Comparison of ENCODE assay signal across 8 cellular contexts in genomic region chr3:15064835-15065549, GRCh38. TPM values are rescaled to one million over a fixed set of nuclear protein-coding genes. Genes with fewer than 3 reads are reported as not detected.
DNase-seq lines count a peak whose midpoint lies in the region; ATAC-seq lines count a peak whose summit lies in the region.

Gene MRPS25 (minus strand): TSS chr3:15065315. CDS start chr3:15065194, 121 bp downstream.

- CTCF ChIA-PET in activated CD4-positive, alpha-beta T cell treated with anti-CD3 and anti-CD28 coated beads, Interleukin-2, amount 10 ng/mL, durations not matched to agents 7 days and 5 days (lab: Charles Lee), result interaction anchor here (0.8 to 1.5 kb wide), 6 partner anchors 9 to 79 kb away, joined by 3 to 4 read pairs (median 3); no protein-coding TSS in a partner anchor

- POLR2A ChIA-PET in activated CD4-positive, alpha-beta T cell treated with anti-CD3 and anti-CD28 coated beads, Interleukin-2, amount 10 ng/mL, durations not matched to agents 7 days and 5 days (lab: Charles Lee), result interaction anchor here (0.7 kb wide), 1 partner anchor 118 kb away, joined by 3 read pairs; the partner anchor contains the start of gene NR2C2

- H3K4me3 ChIP-seq in BLaER1 treated with 17β-estradiol and CSF1 and Interleukin-3, amounts not matched to agents 10 nM and 100 nM, result peak within 1 kb of the TSS; percentile 84 to 99 (median 92)

- peak within 1 kb of the TSS; percentile 93 for H3K4me3 Mint-ChIP-seq in activated CD4-positive, alpha-beta T cell treated with anti-CD3 and anti-CD28 coated beads, Interleukin-2, amount 10 ng/mL, durations not matched to agents 7 days and 5 days

- DNase-seq in NCI-H526 treated with DMSO at 0.1 percent for 48 hours (lab: John Stamatoyannopoulos, UW) (peak; percentile 73), dedifferentiated amniotic fluid mesenchymal stem cell (ENCODE audit: extremely low spot score) (peak; percentile 94), left lobe of liver (ENCODE audit: low spot score) (peak; percentile 93)
- DNase-seq in activated CD4-positive, alpha-beta T cell treated with anti-CD3 and anti-CD28 coated beads, Interleukin-2, amount 10 ng/mL, durations not matched to agents 7 days and 5 days, result peak; percentile 93
- DNase-seq in stimulated activated CD4-positive, alpha-beta T cell treated with anti-CD3 and anti-CD28 coated beads, Interleukin-2, amount 100 ng/mL, for 24 hours, result peak; percentile 88 to 91

- H3K27me3 ChIP-seq in BLaER1 treated with 17β-estradiol and CSF1 and Interleukin-3, amounts not matched to agents 10 nM and 100 nM, result no peaks in the 10 kb centered on the region

- H3K27me3 Mint-ChIP-seq in activated CD4-positive, alpha-beta T cell treated with anti-CD3 and anti-CD28 coated beads, Interleukin-2, amount 10 ng/mL, durations not matched to agents 7 days and 5 days, result no peaks in the 10 kb centered on the region

- no peaks in the 10 kb centered on the region for H3K9me3 ChIP-seq in BLaER1 treated with 17β-estradiol and CSF1 and Interleukin-3, amounts not matched to agents 10 nM and 100 nM (replicated peaks in 1 of 11)

- peaks cover 23% of the 10 kb centered on the region for H3K4me1 Mint-ChIP-seq in activated CD4-positive, alpha-beta T cell treated with anti-CD3 and anti-CD28 coated beads, Interleukin-2, amount 10 ng/mL, durations not matched to agents 7 days and 5 days

- peak within 1 kb of the TSS; percentile 84 to 99 (median 95) for H3K27ac ChIP-seq in BLaER1 treated with 17β-estradiol and CSF1 and Interleukin-3, amounts not matched to agents 10 nM and 100 nM

- peak within 1 kb of the TSS; percentile 95 for H3K27ac Mint-ChIP-seq in activated CD4-positive, alpha-beta T cell treated with anti-CD3 and anti-CD28 coated beads, Interleukin-2, amount 10 ng/mL, durations not matched to agents 7 days and 5 days

- H3K4me2 ChIP-seq in BLaER1 treated with 17β-estradiol and CSF1 and Interleukin-3, amounts not matched to agents 10 nM and 100 nM, result peak within 1 kb of the TSS; percentile 86 to 100 (median 96)

- peaks cover 16% of the 10 kb centered on the region for H3K36me3 Mint-ChIP-seq in activated CD4-positive, alpha-beta T cell treated with anti-CD3 and anti-CD28 coated beads, Interleukin-2, amount 10 ng/mL, durations not matched to agents 7 days and 5 days (ENCODE audit: low read depth)

- H4K20me1 ChIP-seq in BLaER1 treated with 17β-estradiol and CSF1 and Interleukin-3, amounts not matched to agents 10 nM and 100 nM, result peaks cover 9 to 28% (median 24%) of the 10 kb centered on the region in 11 experiments; a peak in 18 of 22 replicates

- H3K4me1 ChIP-seq in BLaER1 treated with 17β-estradiol and CSF1 and Interleukin-3, amounts not matched to agents 10 nM and 100 nM, result peaks cover 17 to 23% (median 19%) of the 10 kb centered on the region in 10 experiments

- peak within 1 kb of the TSS; percentile 93 to 100 (median 97) for H3K9ac ChIP-seq in BLaER1 treated with 17β-estradiol and CSF1 and Interleukin-3, amounts not matched to agents 10 nM and 100 nM

- ATAC-seq in GM19351 (IDR thresholded peaks at IDR 0.05; ENCODE audit: unreplicated experiment) (peak; percentile 94), HG03520 (IDR thresholded peaks at IDR 0.05; ENCODE audit: unreplicated experiment) (peak; percentile 94), left lobe of liver (peak; percentile 95)

- no peaks in the 10 kb centered on the region for H3K9me3 Mint-ChIP-seq in activated CD4-positive, alpha-beta T cell treated with anti-CD3 and anti-CD28 coated beads, Interleukin-2, amount 10 ng/mL, durations not matched to agents 7 days and 5 days

- H3K36me3 ChIP-seq in BLaER1 treated with 17β-estradiol and CSF1 and Interleukin-3, amounts not matched to agents 10 nM and 100 nM, result peaks cover 4 to 28% (median 17%) of the 10 kb centered on the region in 11 experiments; a peak in 19 of 22 replicates

RNA-seq across cellular contexts. Expression of gene MRPS25, which starts in this region (rescaled TPM):
- 10 to 100 TPM; 49.4 to 52.9 TPM for total RNA-seq in activated CD4-positive, alpha-beta T cell treated with anti-CD3 and anti-CD28 coated beads, Interleukin-2, amount 10 ng/mL, durations not matched to agents 7 days and 5 days
- total RNA-seq in left lobe of liver, result 56.4 TPM

Comparison
In these comparisons a context has a peak if more than half of its experiments do, and no peak if none do; other contexts are left out.
1. Peak in every context shown above with its lines: DNase-seq, ATAC-seq, H3K4me3 ChIP-seq and H3K27ac ChIP-seq.